8 cellular contexts compared by ENCODE assay signal in genomic region chr7:27605689-27606269, GRCh38. TPM values are rescaled to one million over a fixed set of nuclear protein-coding genes. Genes with fewer than 3 reads are reported as not detected.
DNase-seq lines count a peak whose midpoint lies in the region; ATAC-seq, FAIRE-seq and TF ChIP-seq lines count a peak whose summit lies in the region.

No MANE protein-coding gene starts in this region.

- intact Hi-C loops in esophagus squamous epithelium (cut with DNase I): no loop called here

- ATAC-seq in GM18907 (IDR thresholded peaks at IDR 0.05; ENCODE audit: unreplicated experiment) (no peak), GM19463 (IDR thresholded peaks at IDR 0.05; ENCODE audit: unreplicated experiment) (no peak)

- DNase-seq in NCI-H1092 treated with DMSO at 0.1 percent for 48 hours (lab: John Stamatoyannopoulos, UW): peak; percentile 46
- DNase-seq in NCI-H1092 (lab: John Stamatoyannopoulos, UW): no peak
- peak; percentile 33 for DNase-seq in NCI-H460 (ENCODE audit: extremely low read depth, low read depth)
- DNase-seq in epithelial cell of proximal tubule (ENCODE audit: low read depth): peak; percentile 26
- peak; percentile 23 for DNase-seq in small intestine
- DNase-seq in esophagus squamous epithelium (lab: John Stamatoyannopoulos, UW): no peak

- TF ChIP-seq POLR2A in esophagus squamous epithelium (IDR thresholded peaks at IDR 0.05): no peak

- H3K9me3 ChIP-seq in small intestine (ENCODE audit: control insufficient read depth, low read depth): no peaks in the 10 kb centered on the region
- no peaks in the 10 kb centered on the region for H3K9me3 ChIP-seq in esophagus squamous epithelium

- H3K36me3 ChIP-seq in small intestine (ENCODE audit: control insufficient read depth in 2 of 2, insufficient read depth in 2 of 2, low read length in 2 of 2) (no peaks in the 10 kb centered on the region), esophagus squamous epithelium (no peaks in the 10 kb centered on the region)

- TF ChIP-seq CTCF in epithelial cell of proximal tubule (conservative IDR thresholded peaks at IDR 0.05; ENCODE audit: low read depth, low read length) (peak; percentile 67), esophagus squamous epithelium (IDR thresholded peaks at IDR 0.05) (peak in 2 of 6 experiments; percentile 36 to 41)

- H3K4me1 ChIP-seq in small intestine (ENCODE audit: control insufficient read depth in 2 of 2, insufficient read depth in 1 of 2, low read depth in 1 of 2, low read length in 1 of 2) (peaks cover 0 to 2% of the 10 kb centered on the region in 2 donors), esophagus squamous epithelium (peaks cover 0 to 15% (median 0%) of the 10 kb centered on the region in 3 donors)

- H3K27me3 ChIP-seq in small intestine (ENCODE audit: control insufficient read depth in 2 of 2, insufficient read depth in 2 of 2, low read length in 2 of 2) (no peaks in the 10 kb centered on the region), esophagus squamous epithelium (no peaks in the 10 kb centered on the region)

- peak; percentile 84 for FAIRE-seq in small intestine (lab: Jason Lieb, UNC)

- H3K27ac ChIP-seq in small intestine (ENCODE audit: low read depth in 1 of 2, low read length in 1 of 2) (peak overlapping the region in 1 of 2 donors; percentile 20), esophagus squamous epithelium (no peak overlapping the region)

- H3K4me3 ChIP-seq in epithelial cell of proximal tubule (ENCODE audit: low read depth, low read length): no peak overlapping the region
- H3K4me3 ChIP-seq in small intestine (ENCODE audit: low read depth in 1 of 2, low read length in 2 of 2): no peak overlapping the region
- H3K4me3 ChIP-seq in esophagus squamous epithelium: no peak overlapping the region

- 28 to 38% (median 38%) methylated on average over 2 of the region's 2 CpGs for WGBS in small intestine, 3 donors
- 27 to 30% methylated on average over 2 of the region's 2 CpGs for WGBS in esophagus squamous epithelium, 2 donors

RNA-seq across cellular contexts. Expression of gene HIBADH, which starts 56.9 kb away (rescaled TPM):
- 94.7 and 104 TPM in 2 replicates for total RNA-seq in NCI-H460 (2014; rRNA removed; shearing (Covaris generic))
- polyA plus RNA-seq in NCI-H460 (2014; cell fraction: nucleus; rRNA removed): 97.6 and 103 TPM in 2 replicates
- total RNA-seq in epithelial cell of proximal tubule: 43.0 and 49.5 TPM in 2 replicates
- polyA plus RNA-seq in small intestine: 10 to 100 TPM; 30.5 to 50.8 (median 44.9) TPM
- 10 to 100 TPM in 2 of 4 donors, 1 to 10 TPM in 2; 8.0 to 22.1 (median 14.8) TPM for total RNA-seq in esophagus squamous epithelium

Comparison
In these comparisons a context has a peak if more than half of its experiments do, and no peak if none do; other contexts are left out.
1. DNase-seq: peak in NCI-H1092 treated with DMSO at 0.1 percent for 48 hours (single experiment), NCI-H460 (single experiment), epithelial cell of proximal tubule (single experiment) and small intestine (single experiment); none in NCI-H1092 (single experiment) and esophagus squamous epithelium (single experiment).